ENCODE assay signal across 1 cellular context in the genomic region with DNA sequence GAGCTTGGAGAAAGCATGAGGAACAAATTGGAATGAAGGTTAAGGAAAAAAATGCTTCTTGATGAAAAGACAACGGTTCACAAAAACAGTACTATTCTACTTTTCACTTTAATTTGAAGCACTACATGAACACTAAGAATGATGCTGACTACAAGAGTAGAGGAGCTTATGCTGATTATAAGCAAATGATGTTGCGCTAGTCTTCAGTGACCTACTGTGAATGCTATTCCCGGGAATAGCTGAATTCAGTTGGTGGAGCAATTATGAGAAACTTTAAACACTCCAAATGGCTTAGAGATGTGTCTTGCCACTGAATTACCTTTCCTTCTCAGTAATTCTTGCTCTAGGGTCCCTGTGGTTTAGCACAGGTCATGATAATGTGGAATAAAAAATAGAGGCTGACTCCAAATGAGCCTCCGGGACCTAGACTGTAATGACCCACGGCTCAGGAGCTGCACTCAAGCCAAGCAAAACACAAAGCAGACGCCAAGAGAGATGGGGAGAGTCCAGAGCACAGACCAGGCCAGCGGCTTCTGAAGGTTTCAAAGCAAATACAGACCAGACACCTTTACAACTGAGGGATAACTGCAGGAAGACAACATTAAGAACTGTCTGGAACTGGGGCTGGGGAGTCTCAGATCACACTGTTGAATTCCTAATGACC.
TF ChIP-seq lines count a peak whose summit lies in the region.

No MANE protein-coding gene starts in this region.

TF ChIP-seq in GM23338, 12 proteins besides CTCF, POLR2A, EP300 and RAD21:
- no peak for TF ChIP-seq CREB1 (CRISPR knock-in tag; IDR thresholded peaks at IDR 0.05; ENCODE audit: low read depth)
- TF ChIP-seq POLR2AphosphoS5 (IDR thresholded peaks at IDR 0.05; ENCODE audit: low read depth), result no peak
- TF ChIP-seq ETS1 (IDR thresholded peaks at IDR 0.05), result no peak
- no peak for TF ChIP-seq NANOG (IDR thresholded peaks at IDR 0.05; ENCODE audit: borderline replicate concordance)
- TF ChIP-seq EZH2phosphoT487 (IDR thresholded peaks at IDR 0.05; ENCODE audit: unreplicated experiment), result no peak
- no peak for TF ChIP-seq JUNB (IDR thresholded peaks at IDR 0.05; ENCODE audit: unreplicated experiment)
- TF ChIP-seq STAT1 (IDR thresholded peaks at IDR 0.05; ENCODE audit: unreplicated experiment), result no peak
- no peak for TF ChIP-seq REST (IDR thresholded peaks at IDR 0.05; ENCODE audit: unreplicated experiment)
- no peak for TF ChIP-seq ZNF114 (CRISPR knock-in tag; IDR thresholded peaks at IDR 0.05)
- no peak for TF ChIP-seq EZH2 (IDR thresholded peaks at IDR 0.05; ENCODE audit: low read depth, unreplicated experiment)
- TF ChIP-seq, protein P1, sequence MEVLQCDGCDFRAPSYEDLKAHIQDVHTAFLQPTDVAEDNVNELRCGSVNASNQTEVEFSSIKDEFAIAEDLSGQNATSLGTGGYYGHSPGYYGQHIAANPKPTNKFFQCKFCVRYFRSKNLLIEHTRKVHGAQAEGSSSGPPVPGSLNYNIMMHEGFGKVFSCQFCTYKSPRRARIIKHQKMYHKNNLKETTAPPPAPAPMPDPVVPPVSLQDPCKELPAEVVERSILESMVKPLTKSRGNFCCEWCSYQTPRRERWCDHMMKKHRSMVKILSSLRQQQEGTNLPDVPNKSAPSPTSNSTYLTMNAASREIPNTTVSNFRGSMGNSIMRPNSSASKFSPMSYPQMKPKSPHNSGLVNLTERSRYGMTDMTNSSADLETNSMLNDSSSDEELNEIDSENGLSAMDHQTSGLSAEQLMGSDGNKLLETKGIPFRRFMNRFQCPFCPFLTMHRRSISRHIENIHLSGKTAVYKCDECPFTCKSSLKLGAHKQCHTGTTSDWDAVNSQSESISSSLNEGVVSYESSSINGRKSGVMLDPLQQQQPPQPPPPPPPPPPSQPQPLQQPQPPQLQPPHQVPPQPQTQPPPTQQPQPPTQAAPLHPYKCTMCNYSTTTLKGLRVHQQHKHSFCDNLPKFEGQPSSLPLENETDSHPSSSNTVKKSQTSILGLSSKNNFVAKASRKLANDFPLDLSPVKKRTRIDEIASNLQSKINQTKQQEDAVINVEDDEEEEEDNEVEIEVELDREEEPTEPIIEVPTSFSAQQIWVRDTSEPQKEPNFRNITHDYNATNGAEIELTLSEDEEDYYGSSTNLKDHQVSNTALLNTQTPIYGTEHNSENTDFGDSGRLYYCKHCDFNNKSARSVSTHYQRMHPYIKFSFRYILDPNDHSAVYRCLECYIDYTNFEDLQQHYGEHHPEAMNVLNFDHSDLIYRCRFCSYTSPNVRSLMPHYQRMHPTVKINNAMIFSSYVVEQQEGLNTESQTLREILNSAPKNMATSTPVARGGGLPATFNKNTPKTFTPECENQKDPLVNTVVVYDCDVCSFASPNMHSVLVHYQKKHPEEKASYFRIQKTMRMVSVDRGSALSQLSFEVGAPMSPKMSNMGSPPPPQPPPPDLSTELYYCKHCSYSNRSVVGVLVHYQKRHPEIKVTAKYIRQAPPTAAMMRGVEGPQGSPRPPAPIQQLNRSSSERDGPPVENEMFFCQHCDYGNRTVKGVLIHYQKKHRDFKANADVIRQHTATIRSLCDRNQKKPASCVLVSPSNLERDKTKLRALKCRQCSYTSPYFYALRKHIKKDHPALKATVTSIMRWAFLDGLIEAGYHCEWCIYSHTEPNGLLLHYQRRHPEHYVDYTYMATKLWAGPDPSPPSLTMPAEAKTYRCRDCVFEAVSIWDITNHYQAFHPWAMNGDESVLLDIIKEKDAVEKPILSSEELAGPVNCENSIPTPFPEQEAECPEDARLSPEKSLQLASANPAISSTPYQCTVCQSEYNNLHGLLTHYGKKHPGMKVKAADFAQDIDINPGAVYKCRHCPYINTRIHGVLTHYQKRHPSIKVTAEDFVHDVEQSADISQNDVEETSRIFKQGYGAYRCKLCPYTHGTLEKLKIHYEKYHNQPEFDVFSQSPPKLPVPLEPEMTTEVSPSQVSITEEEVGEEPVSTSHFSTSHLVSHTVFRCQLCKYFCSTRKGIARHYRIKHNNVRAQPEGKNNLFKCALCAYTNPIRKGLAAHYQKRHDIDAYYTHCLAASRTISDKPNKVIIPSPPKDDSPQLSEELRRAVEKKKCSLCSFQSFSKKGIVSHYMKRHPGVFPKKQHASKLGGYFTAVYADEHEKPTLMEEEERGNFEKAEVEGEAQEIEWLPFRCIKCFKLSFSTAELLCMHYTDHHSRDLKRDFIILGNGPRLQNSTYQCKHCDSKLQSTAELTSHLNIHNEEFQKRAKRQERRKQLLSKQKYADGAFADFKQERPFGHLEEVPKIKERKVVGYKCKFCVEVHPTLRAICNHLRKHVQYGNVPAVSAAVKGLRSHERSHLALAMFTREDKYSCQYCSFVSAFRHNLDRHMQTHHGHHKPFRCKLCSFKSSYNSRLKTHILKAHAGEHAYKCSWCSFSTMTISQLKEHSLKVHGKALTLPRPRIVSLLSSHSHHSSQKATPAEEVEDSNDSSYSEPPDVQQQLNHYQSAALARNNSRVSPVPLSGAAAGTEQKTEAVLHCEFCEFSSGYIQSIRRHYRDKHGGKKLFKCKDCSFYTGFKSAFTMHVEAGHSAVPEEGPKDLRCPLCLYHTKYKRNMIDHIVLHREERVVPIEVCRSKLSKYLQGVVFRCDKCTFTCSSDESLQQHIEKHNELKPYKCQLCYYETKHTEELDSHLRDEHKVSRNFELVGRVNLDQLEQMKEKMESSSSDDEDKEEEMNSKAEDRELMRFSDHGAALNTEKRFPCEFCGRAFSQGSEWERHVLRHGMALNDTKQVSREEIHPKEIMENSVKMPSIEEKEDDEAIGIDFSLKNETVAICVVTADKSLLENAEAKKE (CRISPR knock-in tag; IDR thresholded peaks at IDR 0.05), result no peak
- TF ChIP-seq ZNF331 (CRISPR knock-in tag; IDR thresholded peaks at IDR 0.05; ENCODE audit: low read depth), result no peak
TF ChIP-seq in GM23338: peak in this region for 0.
